19 cellular contexts compared by ENCODE assay signal in the genomic region with DNA sequence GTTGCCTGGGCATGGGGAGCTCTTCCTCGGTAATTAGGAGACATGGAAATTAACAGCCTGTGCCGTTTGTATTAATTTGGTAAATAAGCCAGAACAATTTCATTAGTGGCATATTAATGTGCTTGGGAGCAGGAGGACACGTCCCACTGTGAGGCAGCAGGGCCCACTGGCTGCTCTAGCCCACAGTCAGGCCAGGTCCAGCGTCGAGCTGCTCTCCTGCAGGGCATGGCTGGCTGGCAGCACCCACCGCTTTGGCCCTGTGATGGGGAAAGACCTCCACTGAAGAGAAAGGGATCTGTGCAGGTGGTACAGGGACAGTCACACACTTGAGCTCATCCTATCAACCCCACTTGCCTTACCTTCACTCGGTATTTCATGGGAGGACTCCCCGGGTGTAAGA. TPM values are rescaled to one million over a fixed set of nuclear protein-coding genes. Genes with fewer than 3 reads are reported as not detected.
DNase-seq lines count a peak whose midpoint lies in the region; ATAC-seq and TF ChIP-seq lines count a peak whose summit lies in the region.
"Had no signal": no experiment of that assay in that cellular context is flagged by ENCODE, and none has a peak within 500 bp of the region (broad histone marks: within the 10 kb centered on the region; RNA-seq: fewer than 3 reads in every experiment).

No MANE protein-coding gene starts in this region.

- dilution Hi-C loops in IMR-90 (cut with HindIII; ENCODE audit: low sequenced_read_pairs, unreplicated experiment) = no loop called here

- H3K9ac ChIP-seq in IMR-90 (ENCODE audit: low read depth, low read length) = no peak overlapping the region

- 0 out of 2 replicates have a peak overlapping the region, but pooled peaks have one; percentile 20 for H3K23ac ChIP-seq in IMR-90 (ENCODE audit: low read depth, low read length)

- TF ChIP-seq CTCF in IMR-90 (conservative IDR thresholded peaks at IDR 0.05; ENCODE audit: low read depth, low read length) = no peak
- TF ChIP-seq CTCF in neural crest cell (conservative IDR thresholded peaks at IDR 0.05) = no peak

- H4K8ac ChIP-seq in IMR-90 (ENCODE audit: low read depth in 2 of 2, low read length in 2 of 2) = no peak overlapping the region

- no peak overlapping the region for H2AK5ac ChIP-seq in IMR-90 (ENCODE audit: low read depth, low read length)

- no peak overlapping the region for H2BK120ac ChIP-seq in IMR-90 (ENCODE audit: low read depth, low read length)

- no peak overlapping the region for H3K4me3 ChIP-seq in IMR-90 (ENCODE audit: insufficient read depth, low read depth, low read length)
- H3K4me3 ChIP-seq: GM23338, HAP-1 had no signal

- no peaks in the 10 kb centered on the region for H3K9me3 Mint-ChIP-seq in activated naive CD8-positive, alpha-beta T cell (ENCODE audit: low read depth)
- H3K9me3 Mint-ChIP-seq in activated naive CD8-positive, alpha-beta T cell treated with anti-CD3 and anti-CD28 coated beads for 36 hours = no peaks in the 10 kb centered on the region
- H3K9me3 Mint-ChIP-seq in neural crest cell = no peaks in the 10 kb centered on the region
- H3K9me3 Mint-ChIP-seq: CD4-positive, alpha-beta memory T cell; GM23338; HFFc6 had no signal

- no peak overlapping the region for H2BK15ac ChIP-seq in IMR-90 (ENCODE audit: low read depth, low read length)

- H2BK5ac ChIP-seq in IMR-90 (ENCODE audit: low read depth, low read length, poor library complexity, severe bottlenecking) = no peak overlapping the region

- H3K36me3 ChIP-seq in IMR-90 (ENCODE audit: control insufficient read depth, insufficient read depth, low read length) = peaks cover 4% of the 10 kb centered on the region; the same call in 1 of the 2 replicates
- H3K36me3 ChIP-seq: HAP-1 had no signal

- no peak overlapping the region for H2AK9ac ChIP-seq in IMR-90 (replicated peaks; ENCODE audit: low read depth, low read length, poor library complexity)

- peaks cover 42% of the 10 kb centered on the region for H3K4me1 Mint-ChIP-seq in activated naive CD8-positive, alpha-beta T cell (ENCODE audit: low read depth)
- peaks cover 26% of the 10 kb centered on the region for H3K4me1 Mint-ChIP-seq in activated naive CD8-positive, alpha-beta T cell treated with anti-CD3 and anti-CD28 coated beads for 36 hours
- no peaks in the 10 kb centered on the region for H3K4me1 Mint-ChIP-seq in neural crest cell
- H3K4me1 Mint-ChIP-seq: B cell had no signal

- H3K27me3 Mint-ChIP-seq in activated naive CD8-positive, alpha-beta T cell = no peaks in the 10 kb centered on the region
- no peaks in the 10 kb centered on the region for H3K27me3 Mint-ChIP-seq in activated naive CD8-positive, alpha-beta T cell treated with anti-CD3 and anti-CD28 coated beads for 36 hours
- no peaks in the 10 kb centered on the region for H3K27me3 Mint-ChIP-seq in neural crest cell (ENCODE audit: low read depth)
- H3K27me3 Mint-ChIP-seq: B cell; CD4-positive, alpha-beta memory T cell had no signal

- H3K79me1 ChIP-seq in IMR-90 (ENCODE audit: low read depth in 1 of 2, low read length in 2 of 2) = peaks cover 21 to 57% of the 10 kb centered on the region in 2 experiments

- in situ Hi-C loops in IMR-90 (cut with MboI; ENCODE audit: low sequenced_read_pairs) = loop anchor here (25.0 kb wide), 1 partner anchor 356 kb away; no protein-coding TSS in a partner anchor

- peaks cover 12% of the 10 kb centered on the region for H3K36me3 Mint-ChIP-seq in activated naive CD8-positive, alpha-beta T cell
- peaks cover 18% of the 10 kb centered on the region for H3K36me3 Mint-ChIP-seq in activated naive CD8-positive, alpha-beta T cell treated with anti-CD3 and anti-CD28 coated beads for 36 hours
- H3K36me3 Mint-ChIP-seq in neural crest cell (ENCODE audit: low read depth) = no peaks in the 10 kb centered on the region

- H3K18ac ChIP-seq in IMR-90 (ENCODE audit: low read depth, low read length) = no peak overlapping the region; the same call in 1 of the 2 replicates

- TF ChIP-seq POLR2A in IMR-90 (IDR thresholded peaks at IDR 0.05; ENCODE audit: low read depth, low read length) = no peak

- H3K4ac ChIP-seq in IMR-90 (ENCODE audit: low read depth, low read length) = no peak overlapping the region

- H3K14ac ChIP-seq in IMR-90 (replicated peaks; ENCODE audit: low read depth, low read length) = 0 out of 2 replicates have a peak overlapping the region, but pooled peaks have one; percentile 15

- CTCF ChIA-PET in IMR-90 (lab: Yijun Ruan, JAX) = interaction anchor here (1.1 kb wide), 1 partner anchor 11 kb away, joined by 3 read pairs; no protein-coding TSS in a partner anchor

- no peak for TF ChIP-seq RAD21 in IMR-90 (IDR thresholded peaks at IDR 0.05; ENCODE audit: low read length)

- H4K20me1 ChIP-seq in IMR-90 (ENCODE audit: insufficient read depth, low read length) = peaks cover 40% of the 10 kb centered on the region

- H3K56ac ChIP-seq in IMR-90 (ENCODE audit: extremely low read depth, insufficient read depth, low read length) = no peak overlapping the region

- no peak overlapping the region for H3K27ac ChIP-seq in IMR-90 (ENCODE audit: insufficient read depth, low read length)
- H3K27ac ChIP-seq: 22Rv1 had no signal

- WGBS in IMR-90 (ENCODE audit: extremely low coverage in 2 of 2, insufficient read length in 1 of 2), 2 experiments = 100% methylated on average over 1 of the region's 8 CpGs; no CpG with 5 or more reads in 1 of the 2 experiments

- POLR2A ChIA-PET in IMR-90 (lab: Charles Lee; ENCODE audit: unreplicated experiment) = no interaction called here

- H3K4me1 ChIP-seq in IMR-90 (ENCODE audit: control insufficient read depth, insufficient read depth, low read length) = peaks cover 5% of the 10 kb centered on the region; the same call in 1 of the 2 replicates
- H3K4me1 ChIP-seq: HAP-1 had no signal

- H3K27ac Mint-ChIP-seq in activated naive CD8-positive, alpha-beta T cell = peak overlapping the region; percentile 16
- no peak overlapping the region for H3K27ac Mint-ChIP-seq in activated naive CD8-positive, alpha-beta T cell treated with anti-CD3 and anti-CD28 coated beads for 36 hours
- H3K27ac Mint-ChIP-seq in neural crest cell (ENCODE audit: unreplicated experiment) = peak overlapping the region; percentile 8
- H3K27ac Mint-ChIP-seq: B cell, GM23338, HFFc6 had no signal

- H2AFZ ChIP-seq in IMR-90 (replicated peaks; ENCODE audit: low read length, poor library complexity) = no peak overlapping the region
- H2AFZ ChIP-seq: GM23338 had no signal

- no peaks in the 10 kb centered on the region for H3K27me3 ChIP-seq in IMR-90 (ENCODE audit: control insufficient read depth, insufficient read depth, low read length)

- no peak overlapping the region for H4K5ac ChIP-seq in IMR-90 (ENCODE audit: low read depth, low read length)

- H4K91ac ChIP-seq in IMR-90 (ENCODE audit: insufficient read depth, low read depth, low read length) = no peak overlapping the region

- intact Hi-C loops in IMR-90 (cut with micrococcal nuclease) = no loop called here

- H3K4me3 Mint-ChIP-seq in activated naive CD8-positive, alpha-beta T cell = no peak overlapping the region
- H3K4me3 Mint-ChIP-seq in activated naive CD8-positive, alpha-beta T cell treated with anti-CD3 and anti-CD28 coated beads for 36 hours = no peak overlapping the region
- H3K4me3 Mint-ChIP-seq in neural crest cell = no peak overlapping the region
- H3K4me3 Mint-ChIP-seq: B cell; CD4-positive, alpha-beta memory T cell; GM23338; HFFc6 had no signal

- peaks cover 36% of the 10 kb centered on the region for H3K9me1 ChIP-seq in IMR-90 (ENCODE audit: insufficient read depth, low read length)

- ATAC-seq in IMR-90 (ENCODE audit: low read depth) (no peak), HG03571 (IDR thresholded peaks at IDR 0.05; ENCODE audit: unreplicated experiment) (no peak)
- ATAC-seq: GM23338 had no signal

- no TSS peak for BruUV-seq in IMR-90 (replicated peaks; lab: Mats Ljungman, UMichigan)

- H3K4me2 ChIP-seq in IMR-90 (ENCODE audit: low read depth, low read length) = no peak overlapping the region
- H3K4me2 ChIP-seq: GM23338 had no signal

- H3K9me3 ChIP-seq in IMR-90 (ENCODE audit: control insufficient read depth, insufficient read depth, low read length) = no peaks in the 10 kb centered on the region
- H3K9me3 ChIP-seq: HAP-1 had no signal

- no peak for DNase-seq in activated naive CD8-positive, alpha-beta T cell treated with anti-CD3 and anti-CD28 coated beads for 36 hours
- no peak for DNase-seq in IMR-90
- no peak for DNase-seq in neural crest cell (ENCODE audit: low read depth, low spot score)
- no peak for DNase-seq in DMS153 (lab: John Stamatoyannopoulos, UW)
- no peak for DNase-seq in activated effector memory CD4-positive, alpha-beta T cell treated with Interleukin-2 at 50 U/mL for 16 hours
- no peak for DNase-seq in stimulated activated naive CD4-positive, alpha-beta T cell (lab: John Stamatoyannopoulos, UW)
- DNase-seq: C1 segment of cervical spinal cord; Calu3; CD4-positive, alpha-beta memory T cell; COR-L47; DND-41; HFFc6 had no signal

- no peak overlapping the region for H2BK20ac ChIP-seq in IMR-90 (ENCODE audit: low read depth, low read length)

TF ChIP-seq in IMR-90, 13 proteins besides CTCF, POLR2A, EP300 and RAD21:
- no peak for TF ChIP-seq CEBPB (IDR thresholded peaks at IDR 0.05; ENCODE audit: low read depth, low read length)
- TF ChIP-seq CHD1 (IDR thresholded peaks at IDR 0.05; ENCODE audit: low read depth, low read length) = no peak
- no peak for TF ChIP-seq BHLHE40 (IDR thresholded peaks at IDR 0.05; ENCODE audit: low read depth, low read length)
- TF ChIP-seq RFX5 (IDR thresholded peaks at IDR 0.05; ENCODE audit: low read depth, low read length) = no peak
- no peak for TF ChIP-seq MXI1 (IDR thresholded peaks at IDR 0.05; ENCODE audit: borderline replicate concordance, low read depth, low read length)
- TF ChIP-seq, protein P1, sequence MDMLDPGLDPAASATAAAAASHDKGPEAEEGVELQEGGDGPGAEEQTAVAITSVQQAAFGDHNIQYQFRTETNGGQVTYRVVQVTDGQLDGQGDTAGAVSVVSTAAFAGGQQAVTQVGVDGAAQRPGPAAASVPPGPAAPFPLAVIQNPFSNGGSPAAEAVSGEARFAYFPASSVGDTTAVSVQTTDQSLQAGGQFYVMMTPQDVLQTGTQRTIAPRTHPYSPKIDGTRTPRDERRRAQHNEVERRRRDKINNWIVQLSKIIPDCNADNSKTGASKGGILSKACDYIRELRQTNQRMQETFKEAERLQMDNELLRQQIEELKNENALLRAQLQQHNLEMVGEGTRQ (IDR thresholded peaks at IDR 0.05; ENCODE audit: low read depth, low read length) = no peak
- no peak for TF ChIP-seq NFE2L2 (IDR thresholded peaks at IDR 0.05; ENCODE audit: low read depth, low read length)
- TF ChIP-seq FOS (IDR thresholded peaks at IDR 0.05; ENCODE audit: low read depth, low read length) = no peak

RNA-seq across cellular contexts. Expression of a gene that starts 37.5 kb away (rescaled TPM):
- total RNA-seq in activated naive CD8-positive, alpha-beta T cell treated with anti-CD3 and anti-CD28 coated beads for 36 hours = not detected
- total RNA-seq in IMR-90 (2012; rRNA removed) = 0.54 and 0.56 TPM in 2 replicates
- 0.55 and 0.69 TPM in 2 replicates for polyA plus RNA-seq in IMR-90 (2012; rRNA removed)
- 0.27 and 0.43 TPM in 2 replicates for polyA plus RNA-seq in IMR-90 (2012; cell fraction: cytosol; rRNA removed)
- 1.1 and 1.9 TPM in 2 replicates for polyA plus RNA-seq in IMR-90 (2012; cell fraction: nucleus; rRNA removed; ENCODE audit: low replicate concordance)
- 67.5 and 67.6 TPM in 2 replicates for total RNA-seq in neural crest cell
- total RNA-seq: Calu3; CD4-positive, alpha-beta memory T cell; H4 had no signal
- polyA plus RNA-seq: CD4-positive, alpha-beta memory T cell had no signal

Comparison
In these comparisons a context has a peak if more than half of its experiments do, and no peak if none do; other contexts are left out.
1. RNA of a gene that starts 37.5 kb away (total RNA-seq): 67.5 to 67.6 TPM in neural crest cell; 0.54 to 0.56 TPM in IMR-90 and not detected in activated naive CD8-positive, alpha-beta T cell treated with anti-CD3 and anti-CD28 coated beads for 36 hours; every median in the first group is over 10 times any median in the second.